ENCODE assay signal across 19 cellular contexts in genomic region chr2:160333324-160334027, GRCh38.
DNase-seq lines count a peak whose midpoint lies in the region; ATAC-seq, FAIRE-seq and TF ChIP-seq lines count a peak whose summit lies in the region.
"Had no signal": no experiment of that assay in that cellular context is flagged by ENCODE, and none has a peak within 500 bp of the region (broad histone marks: within the 10 kb centered on the region; RNA-seq: fewer than 3 reads in every experiment).

No MANE protein-coding gene starts in this region.

- H3K4me3 ChIP-seq in lung, result no peak overlapping the region
- H3K4me3 ChIP-seq in uterus, result no peak overlapping the region
- H3K4me3 ChIP-seq in adrenal gland, result no peak overlapping the region
- H3K4me3 ChIP-seq: tibial artery had no signal

- peaks cover 0 to 3% of the 10 kb centered on the region in 2 donors for H3K36me3 Mint-ChIP-seq in activated T-cell treated with anti-CD3 and anti-CD28 coated beads, Interleukin-2, amount 50 U/mL, for 72 hours (ENCODE audit: insufficient read depth in 2 of 2)
- H3K36me3 Mint-ChIP-seq in activated T-cell treated with anti-CD3 and anti-CD28 coated beads, Interleukin-2, amount 50 U/mL, for 4 hours (ENCODE audit: insufficient read depth), result peaks cover 14% of the 10 kb centered on the region
- H3K36me3 Mint-ChIP-seq in activated T-helper 1 cell treated with anti-CD3 and anti-CD28 coated beads, Interleukin-12 subunit alpha, Interleukin-12 subunit beta, Interleukin-2, Interleukin-4 antibody, amounts not matched to agents 30 ng/mL and 10 ng/mL and 1 ng/mL, durations not matched to agents 14 hours and 24 hours and 36 hours (ENCODE audit: low read depth), result no peaks in the 10 kb centered on the region
- H3K36me3 Mint-ChIP-seq in stimulated activated effector memory CD8-positive, alpha-beta T cell treated with anti-CD3 and anti-CD28 coated beads, Interleukin-12 subunit alpha, Interleukin-12 subunit beta, amount 100 ng/mL, for 72 hours, result peaks cover 2% of the 10 kb centered on the region
- H3K36me3 Mint-ChIP-seq: brain had no signal

- H3K9me3 ChIP-seq in lung (ENCODE audit: control insufficient read depth in 2 of 2, insufficient read depth in 1 of 2, low read length in 1 of 2), result no peaks in the 10 kb centered on the region
- no peaks in the 10 kb centered on the region for H3K9me3 ChIP-seq in uterus
- H3K9me3 ChIP-seq in adrenal gland (replicated peaks in 1 of 3), result no peaks in the 10 kb centered on the region
- H3K9me3 ChIP-seq: tibial artery had no signal

- H3K27me3 Mint-ChIP-seq in activated T-cell treated with anti-CD3 and anti-CD28 coated beads, Interleukin-2, amount 50 U/mL, for 72 hours (ENCODE audit: low read depth), result no peaks in the 10 kb centered on the region
- no peaks in the 10 kb centered on the region for H3K27me3 Mint-ChIP-seq in activated T-cell treated with anti-CD3 and anti-CD28 coated beads, Interleukin-2, amount 50 U/mL, for 4 hours (ENCODE audit: low read depth)
- H3K27me3 Mint-ChIP-seq in activated T-helper 1 cell treated with anti-CD3 and anti-CD28 coated beads, Interleukin-12 subunit alpha, Interleukin-12 subunit beta, Interleukin-2, Interleukin-4 antibody, amounts not matched to agents 30 ng/mL and 10 ng/mL and 1 ng/mL, durations not matched to agents 14 hours and 24 hours and 36 hours (ENCODE audit: insufficient read depth), result no peaks in the 10 kb centered on the region

- H3K4me1 Mint-ChIP-seq in activated T-cell treated with anti-CD3 and anti-CD28 coated beads, Interleukin-2, amount 50 U/mL, for 72 hours (ENCODE audit: low read depth), result peaks cover 96% of the 10 kb centered on the region
- H3K4me1 Mint-ChIP-seq in activated T-cell treated with anti-CD3 and anti-CD28 coated beads, Interleukin-2, amount 50 U/mL, for 4 hours (ENCODE audit: low read depth), result peaks cover 84% of the 10 kb centered on the region
- H3K4me1 Mint-ChIP-seq in activated T-helper 1 cell treated with anti-CD3 and anti-CD28 coated beads, Interleukin-12 subunit alpha, Interleukin-12 subunit beta, Interleukin-2, Interleukin-4 antibody, amounts not matched to agents 30 ng/mL and 10 ng/mL and 1 ng/mL, durations not matched to agents 14 hours and 24 hours and 36 hours (ENCODE audit: low read depth), result peaks cover 79% of the 10 kb centered on the region
- H3K4me1 Mint-ChIP-seq in stimulated activated effector memory CD8-positive, alpha-beta T cell treated with anti-CD3 and anti-CD28 coated beads, Interleukin-12 subunit alpha, Interleukin-12 subunit beta, amount 100 ng/mL, for 72 hours, result peaks cover 87% of the 10 kb centered on the region

- peak overlapping the region in 1 of 2 donors; percentile 62 for H3K4me3 Mint-ChIP-seq in activated T-cell treated with anti-CD3 and anti-CD28 coated beads, Interleukin-2, amount 50 U/mL, for 72 hours
- H3K4me3 Mint-ChIP-seq in activated T-cell treated with anti-CD3 and anti-CD28 coated beads, Interleukin-2, amount 50 U/mL, for 4 hours, result no peak overlapping the region
- H3K4me3 Mint-ChIP-seq in activated T-helper 1 cell treated with anti-CD3 and anti-CD28 coated beads, Interleukin-12 subunit alpha, Interleukin-12 subunit beta, Interleukin-2, Interleukin-4 antibody, amounts not matched to agents 30 ng/mL and 10 ng/mL and 1 ng/mL, durations not matched to agents 14 hours and 24 hours and 36 hours, result no peak overlapping the region
- H3K4me3 Mint-ChIP-seq in stimulated activated effector memory CD8-positive, alpha-beta T cell treated with anti-CD3 and anti-CD28 coated beads, Interleukin-12 subunit alpha, Interleukin-12 subunit beta, amount 100 ng/mL, for 72 hours, result peak overlapping the region; percentile 15
- H3K4me3 Mint-ChIP-seq: brain had no signal

- H3K27me3 ChIP-seq in lung (ENCODE audit: control insufficient read depth, insufficient read depth) (no peaks in the 10 kb centered on the region), uterus (no peaks in the 10 kb centered on the region), adrenal gland (no peaks in the 10 kb centered on the region)
- H3K27me3 ChIP-seq: foreskin keratinocyte, tibial artery had no signal

- peak overlapping the region; percentile 84 for H3K27ac Mint-ChIP-seq in activated T-cell treated with anti-CD3 and anti-CD28 coated beads, Interleukin-2, amount 50 U/mL, for 72 hours
- peak overlapping the region; percentile 5 for H3K27ac Mint-ChIP-seq in activated T-helper 1 cell treated with anti-CD3 and anti-CD28 coated beads, Interleukin-12 subunit alpha, Interleukin-12 subunit beta, Interleukin-2, Interleukin-4 antibody, amounts not matched to agents 30 ng/mL and 10 ng/mL and 1 ng/mL, durations not matched to agents 14 hours and 24 hours and 36 hours
- peak overlapping the region; percentile 9 for H3K27ac Mint-ChIP-seq in stimulated activated effector memory CD8-positive, alpha-beta T cell treated with anti-CD3 and anti-CD28 coated beads, Interleukin-12 subunit alpha, Interleukin-12 subunit beta, amount 100 ng/mL, for 72 hours

- TF ChIP-seq CTCF in lung (IDR thresholded peaks at IDR 0.05; ENCODE audit: control extremely low read depth, extremely low read depth), result no peak
- no peak for TF ChIP-seq CTCF in uterus (IDR thresholded peaks at IDR 0.05)
- TF ChIP-seq CTCF in D721Med (IDR thresholded peaks at IDR 0.05; ENCODE audit: insufficient read depth, missing control alignments), result no peak
- no peak for TF ChIP-seq CTCF in adrenal gland (IDR thresholded peaks at IDR 0.05)

- 82 to 92% methylated on average over 2 of the region's 2 CpGs for WGBS in lung, 2 donors
- 72 to 85% (median 77%) methylated on average over 2 of the region's 2 CpGs for WGBS in adrenal gland, 4 donors

- intact Hi-C loops in activated T-helper 1 cell treated with anti-CD3 and anti-CD28 coated beads, Interleukin-12 subunit alpha, Interleukin-12 subunit beta, Interleukin-2, Interleukin-4 antibody, amounts not matched to agents 30 ng/mL and 10 ng/mL and 1 ng/mL, durations not matched to agents 14 hours and 24 hours and 36 hours (cut with micrococcal nuclease), result no loop called here
- intact Hi-C loops in uterus (cut with DNase I; ENCODE audit: low total_unique reads) (no loop called here), adrenal gland (cut with DNase I) (no loop called here)

- no peak for TF ChIP-seq POLR2A in uterus (IDR thresholded peaks at IDR 0.05)
- TF ChIP-seq POLR2A in adrenal gland (IDR thresholded peaks at IDR 0.05), result no peak

- no peak for DNase-seq in activated T-cell treated with anti-CD3 and anti-CD28 coated beads, Interleukin-2, amount 50 U/mL, for 72 hours
- DNase-seq in activated T-cell treated with anti-CD3 and anti-CD28 coated beads, Interleukin-2, amount 50 U/mL, for 4 hours, result no peak
- no peak for DNase-seq in activated T-helper 1 cell treated with anti-CD3 and anti-CD28 coated beads, Interleukin-12 subunit alpha, Interleukin-12 subunit beta, Interleukin-2, Interleukin-4 antibody, amounts not matched to agents 30 ng/mL and 10 ng/mL and 1 ng/mL, durations not matched to agents 14 hours and 24 hours and 36 hours (ENCODE audit: low spot score)
- DNase-seq in lung (ENCODE audit: low spot score) (no peak), uterus (no peak), D721Med (ENCODE audit: insufficient read length, low spot score) (no peak), adrenal gland (no peak)
- no peak for DNase-seq in stimulated activated effector memory CD8-positive, alpha-beta T cell treated with anti-CD3 and anti-CD28 coated beads, Interleukin-12 subunit alpha, Interleukin-12 subunit beta, amount 100 ng/mL, for 72 hours (ENCODE audit: low spot score in 2 of 2)
- DNase-seq: activated gamma-delta T cell treated with Interleukin-2 at 50 U/mL for 16 hours; effector CD8-positive, alpha-beta T cell; GDM1; stimulated activated CD4-positive, alpha-beta T cell treated with anti-CD3 and anti-CD28 coated beads, Interleukin-4, amount 100 ng/mL, for 1 hour; tibial artery had no signal

- no peaks in the 10 kb centered on the region for H3K9me3 Mint-ChIP-seq in activated T-cell treated with anti-CD3 and anti-CD28 coated beads, Interleukin-2, amount 50 U/mL, for 72 hours
- no peaks in the 10 kb centered on the region for H3K9me3 Mint-ChIP-seq in activated T-cell treated with anti-CD3 and anti-CD28 coated beads, Interleukin-2, amount 50 U/mL, for 4 hours
- no peaks in the 10 kb centered on the region for H3K9me3 Mint-ChIP-seq in activated T-helper 1 cell treated with anti-CD3 and anti-CD28 coated beads, Interleukin-12 subunit alpha, Interleukin-12 subunit beta, Interleukin-2, Interleukin-4 antibody, amounts not matched to agents 30 ng/mL and 10 ng/mL and 1 ng/mL, durations not matched to agents 14 hours and 24 hours and 36 hours
- no peaks in the 10 kb centered on the region for H3K9me3 Mint-ChIP-seq in stimulated activated effector memory CD8-positive, alpha-beta T cell treated with anti-CD3 and anti-CD28 coated beads, Interleukin-12 subunit alpha, Interleukin-12 subunit beta, amount 100 ng/mL, for 72 hours
- H3K9me3 Mint-ChIP-seq: brain had no signal

- FAIRE-seq in D721Med (lab: Jason Lieb, UNC), result no peak
- FAIRE-seq: TTC549 had no signal

- H3K27ac ChIP-seq in lung (ENCODE audit: low read depth in 1 of 2, low read length in 1 of 2), result peak overlapping the region; percentile 17 to 26
- H3K27ac ChIP-seq in uterus, result no peak overlapping the region
- H3K27ac ChIP-seq in adrenal gland, result peak overlapping the region in 1 of 5 donors; percentile 18
- H3K27ac ChIP-seq: foreskin keratinocyte, tibial artery had no signal

- no peaks in the 10 kb centered on the region for H3K36me3 ChIP-seq in lung (ENCODE audit: control insufficient read depth in 2 of 2, insufficient read depth in 2 of 2, low read length in 2 of 2)
- H3K36me3 ChIP-seq in uterus, result no peaks in the 10 kb centered on the region
- no peaks in the 10 kb centered on the region for H3K36me3 ChIP-seq in adrenal gland (replicated peaks in 1 of 2)
- H3K36me3 ChIP-seq: tibial artery had no signal

- H3K4me1 ChIP-seq in lung (ENCODE audit: control insufficient read depth in 2 of 2, insufficient read depth in 2 of 2, low read length in 2 of 2), result peaks cover 8 to 52% of the 10 kb centered on the region in 2 donors
- H3K4me1 ChIP-seq in uterus, result peaks cover 0 to 4% of the 10 kb centered on the region in 2 donors
- peaks cover 0 to 57% of the 10 kb centered on the region in 2 donors for H3K4me1 ChIP-seq in adrenal gland (replicated peaks in 1 of 2)

- no peak for ATAC-seq in activated T-cell treated with anti-CD3 and anti-CD28 coated beads, Interleukin-2, amount 50 U/mL, for 72 hours (replicated peaks in 1 of 2)
- ATAC-seq in activated T-cell treated with anti-CD3 and anti-CD28 coated beads, Interleukin-2, amount 50 U/mL, for 4 hours, result no peak
- ATAC-seq in lung (ENCODE audit: insufficient read depth, low FRiP score), result no peak
- ATAC-seq in stimulated activated effector memory CD8-positive, alpha-beta T cell treated with anti-CD3 and anti-CD28 coated beads, Interleukin-12 subunit alpha, Interleukin-12 subunit beta, amount 100 ng/mL, for 72 hours, result no peak
- ATAC-seq: HCT116, Panc1, sciatic nerve had no signal

Comparison
In these comparisons a context has a peak if more than half of its experiments do, and no peak if none do; other contexts are left out.
1. H3K27ac Mint-ChIP-seq: peak in every context shown above with its lines; median percentile 84 in activated T-cell treated with anti-CD3 and anti-CD28 coated beads, Interleukin-2, amount 50 U/mL, for 72 hours; 9 in stimulated activated effector memory CD8-positive, alpha-beta T cell treated with anti-CD3 and anti-CD28 coated beads, Interleukin-12 subunit alpha, Interleukin-12 subunit beta, amount 100 ng/mL, for 72 hours; 5 in activated T-helper 1 cell treated with anti-CD3 and anti-CD28 coated beads, Interleukin-12 subunit alpha, Interleukin-12 subunit beta, Interleukin-2, Interleukin-4 antibody, amounts not matched to agents 30 ng/mL and 10 ng/mL and 1 ng/mL, durations not matched to agents 14 hours and 24 hours and 36 hours.
2. H3K27ac ChIP-seq: peak in lung (2 of 2); none in uterus (0 of 2).